10 cellular contexts compared by ENCODE assay signal in the genomic region with DNA sequence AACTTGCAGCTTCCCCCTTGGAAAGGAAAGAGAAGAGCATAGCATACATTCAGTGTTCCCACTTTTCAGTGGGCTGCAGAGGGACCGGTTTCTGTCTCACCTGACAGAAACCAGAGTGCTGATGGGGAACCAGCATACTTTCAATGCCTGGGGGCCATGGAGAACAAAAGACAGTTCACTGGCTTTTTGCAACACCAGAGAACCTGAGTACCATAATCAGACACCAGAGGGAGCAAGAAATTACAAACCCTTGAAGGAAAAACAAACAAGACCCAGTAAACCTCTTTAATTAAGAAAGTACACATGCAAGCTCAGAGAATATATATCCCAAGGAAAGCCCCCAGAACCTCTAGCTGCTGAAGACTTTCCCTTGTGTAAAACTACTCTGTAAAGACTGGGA. TPM values are rescaled to one million over a fixed set of nuclear protein-coding genes. Genes with fewer than 3 reads are reported as not detected.
DNase-seq lines count a peak whose midpoint lies in the region; ATAC-seq, FAIRE-seq and TF ChIP-seq lines count a peak whose summit lies in the region.
"Had no signal": no experiment of that assay in that cellular context is flagged by ENCODE, and none has a peak within 500 bp of the region (broad histone marks: within the 10 kb centered on the region; RNA-seq: fewer than 3 reads in every experiment).

No MANE protein-coding gene starts in this region.

- no peak for ATAC-seq in left colon

- peaks cover 0 to 6% (median under 1%) of the 10 kb centered on the region in 4 donors for H3K9me3 ChIP-seq in sigmoid colon

- no peak for FAIRE-seq in GM12891 (lab: Jason Lieb, UNC)
- FAIRE-seq: endothelial cell of umbilical vein had no signal

- H3K4me3 ChIP-seq in AG10803 (ENCODE audit: low read length) (no peak overlapping the region), HFF-Myc (replicated peaks; ENCODE audit: low read depth, low read length) (no peak overlapping the region), sigmoid colon (no peak overlapping the region)
- H3K4me3 ChIP-seq: spleen had no signal

- H3K27me3 ChIP-seq in sigmoid colon: no peaks in the 10 kb centered on the region

- H3K27ac ChIP-seq in sigmoid colon: no peak overlapping the region
- H3K27ac ChIP-seq: spleen had no signal

- intact Hi-C loops in left colon (cut with DNase I, micrococcal nuclease): no loop called here
- intact Hi-C loops in sigmoid colon (cut with DNase I): no loop called here

- no peaks in the 10 kb centered on the region for H3K36me3 ChIP-seq in sigmoid colon
- H3K36me3 ChIP-seq: spleen had no signal

- H3K4me1 ChIP-seq in sigmoid colon: no peaks in the 10 kb centered on the region
- H3K4me1 ChIP-seq: spleen had no signal

- WGBS in sigmoid colon, 2 donors: 52 to 53% methylated on average over 1 of the region's 1 CpG

- DNase-seq in AG10803 (ENCODE audit: low read depth): peak; percentile 39
- DNase-seq in HFF-Myc (ENCODE audit: extremely low read depth, low read depth): no peak
- DNase-seq in SK-MEL-5 (ENCODE audit: low read depth, low spot score): peak; percentile 67
- DNase-seq in iPS-NIHi11 (ENCODE audit: low spot score): peak; percentile 32
- DNase-seq in left colon: no peak
- DNase-seq in sigmoid colon: no peak
- no peak for DNase-seq in NCI-H226
- DNase-seq in GM12891 (ENCODE audit: insufficient read length, low spot score): no peak
- DNase-seq: spleen had no signal

- TF ChIP-seq EP300 in sigmoid colon (IDR thresholded peaks at IDR 0.05): no peak

- peak; percentile 62 for TF ChIP-seq CTCF in AG10803 (conservative IDR thresholded peaks at IDR 0.05; ENCODE audit: low read length)
- TF ChIP-seq CTCF in HFF-Myc (IDR thresholded peaks at IDR 0.05; ENCODE audit: low read depth, low read length, missing control alignments): peak; percentile 28
- TF ChIP-seq CTCF in sigmoid colon (IDR thresholded peaks at IDR 0.05): no peak

- in situ Hi-C loops in SK-MEL-5 (cut with HindIII; ENCODE audit: low pct_unique_long_range_greater_than_20kb, low sequenced_read_pairs): no loop called here

- no peak for TF ChIP-seq POLR2A in sigmoid colon (IDR thresholded peaks at IDR 0.05)
- TF ChIP-seq POLR2A in GM12891 (IDR thresholded peaks at IDR 0.05; ENCODE audit: low read depth, low read length): no peak

TF ChIP-seq in GM12891, 5 proteins besides CTCF, POLR2A, EP300 and RAD21:
- no peak for TF ChIP-seq POU2F2 (IDR thresholded peaks at IDR 0.05; ENCODE audit: low read depth, low read length)
- no peak for TF ChIP-seq POLR2AphosphoS5 (IDR thresholded peaks at IDR 0.05; ENCODE audit: low read depth, low read length)
- no peak for TF ChIP-seq TAF1 (IDR thresholded peaks at IDR 0.05; ENCODE audit: low read depth, low read length)
- TF ChIP-seq SPI1 (IDR thresholded peaks at IDR 0.05; ENCODE audit: low read depth, low read length): no peak
- TF ChIP-seq PAX5 (IDR thresholded peaks at IDR 0.05; ENCODE audit: insufficient read depth, low read length, severe bottlenecking): no peak

RNA-seq across cellular contexts. Expression of gene CSMD2, which starts 51.1 kb away (rescaled TPM):
- total RNA-seq in SK-MEL-5 (2014; rRNA removed; shearing (Covaris generic)): 0.03 TPM in 1 of 2 replicates, not detected in the other
- 0.11 and 0.15 TPM in 2 replicates for polyA plus RNA-seq in SK-MEL-5 (2015; cell fraction: cytosol; rRNA removed)
- polyA plus RNA-seq in SK-MEL-5 (2015; cell fraction: nucleus; rRNA removed): 0.31 TPM in 1 of 2 replicates, not detected in the other
- under 1 TPM; 0.15 to 0.28 TPM for total RNA-seq in left colon
- total RNA-seq in sigmoid colon: under 1 TPM; under 0.01 to 0.83 (median 0.22) TPM
- under 1 TPM; under 0.01 to 0.25 (median under 0.01) TPM for polyA plus RNA-seq in sigmoid colon
- not detected for polyA plus RNA-seq in GM12891 (2012; ENCODE audit: low read depth, missing spikeins)
- total RNA-seq: endothelial cell of umbilical vein had no signal

Comparison
In these comparisons a context has a peak if more than half of its experiments do, and no peak if none do; other contexts are left out.
1. DNase-seq: peak in AG10803 (single experiment), SK-MEL-5 (single experiment) and iPS-NIHi11 (single experiment); none in HFF-Myc (single experiment), left colon (0 of 2), sigmoid colon (single experiment), NCI-H226 (single experiment) and GM12891 (single experiment).
2. CTCF ChIP-seq: peak in AG10803 (single experiment) and HFF-Myc (single experiment); none in sigmoid colon (0 of 4).